ENCODE assay signal across 19 cellular contexts in the genomic region with DNA sequence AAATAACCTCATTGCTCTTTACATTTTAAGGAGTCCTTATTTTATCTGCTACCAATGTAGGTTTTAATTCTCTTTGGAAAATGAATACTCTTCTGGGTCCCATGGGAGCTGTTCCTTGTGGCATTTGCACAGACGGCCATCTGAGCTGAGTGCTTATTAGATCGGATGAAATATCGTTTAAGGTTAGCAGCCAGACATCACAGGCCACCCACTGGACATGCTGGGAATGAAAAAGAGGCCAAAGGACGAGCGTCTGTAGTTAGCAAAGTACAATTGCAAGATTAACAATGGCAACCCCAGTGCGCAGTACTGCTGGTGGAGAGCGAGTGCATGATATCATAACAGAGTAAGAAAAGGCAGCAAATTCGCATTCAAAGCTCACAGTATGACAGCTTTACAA. TPM values are rescaled to one million over a fixed set of nuclear protein-coding genes. Genes with fewer than 3 reads are reported as not detected.
A peak's percentile ranks its signal among the peaks of the same experiment; 100 is the strongest.
DNase-seq lines count a peak whose midpoint lies in the region; ATAC-seq and TF ChIP-seq lines count a peak whose summit lies in the region.
"Had no signal": no experiment of that assay in that cellular context is flagged by ENCODE, and none has a peak within 500 bp of the region (broad histone marks: within the 10 kb centered on the region; RNA-seq: fewer than 3 reads in every experiment).

No MANE protein-coding gene starts in this region.

- intact Hi-C loops in PC-3 (cut with micrococcal nuclease), result no loop called here

- no peak overlapping the region for H3K4me2 ChIP-seq in PC-3 (ENCODE audit: low read length)

- H3K79me2 ChIP-seq in PC-3 (ENCODE audit: low read length), result no peaks in the 10 kb centered on the region

- H4K20me1 ChIP-seq in PC-3 (ENCODE audit: low read length), result no peaks in the 10 kb centered on the region

- peaks cover 4% of the 10 kb centered on the region for H3K4me1 ChIP-seq in PC-3 (ENCODE audit: insufficient read depth, low read length)

- DNase-seq in NCI-H2081 (lab: John Stamatoyannopoulos, UW) (peak; percentile 31 to 43), NCI-H2081 treated with DMSO at 0.1 percent for 48 hours (lab: John Stamatoyannopoulos, UW) (no peak), PC-3 (no peak), chondrocyte (ENCODE audit: low spot score) (no peak), kidney glomerular epithelial cell (lab: John Stamatoyannopoulos, UW) (no peak)
- DNase-seq in activated CD8-positive, alpha-beta memory T cell treated with anti-CD3 and anti-CD28 coated beads for 24 hours, result no peak
- DNase-seq: CD4-positive, alpha-beta memory T cell; DMS153; KG1; NCI-H1436; NCI-H1930; NCI-H510A; OCI-M1; SW 1271; T-helper 2 cell had no signal

- no peaks in the 10 kb centered on the region for H3K27me3 ChIP-seq in PC-3 (ENCODE audit: low read length)

- ATAC-seq in PC-3 (no peak), GM19328 (IDR thresholded peaks at IDR 0.05; ENCODE audit: unreplicated experiment) (no peak)
- ATAC-seq: HepG2 had no signal

- no peak overlapping the region for H3K9ac ChIP-seq in PC-3 (ENCODE audit: low read length)

- H3K9me3 ChIP-seq in PC-3 (ENCODE audit: low read length), result no peaks in the 10 kb centered on the region

- no peaks in the 10 kb centered on the region for H3K36me3 Mint-ChIP-seq in chondrocyte (ENCODE audit: low read depth)
- H3K36me3 Mint-ChIP-seq: CD4-positive, alpha-beta memory T cell had no signal

- no peak overlapping the region for H3K4me3 ChIP-seq in PC-3 (ENCODE audit: low read length)

- H3F3A ChIP-seq in PC-3 (ENCODE audit: low read length, unreplicated experiment), result no peaks in the 10 kb centered on the region

- H3K27ac ChIP-seq in C4-2B (no peak overlapping the region), PC-3 (ENCODE audit: low read length) (no peak overlapping the region)
- H3K27ac ChIP-seq: RWPE1 had no signal

- no peak overlapping the region for H3K27ac Mint-ChIP-seq in chondrocyte (ENCODE audit: unreplicated experiment)
- H3K27ac Mint-ChIP-seq: CD4-positive, alpha-beta memory T cell had no signal

- no peaks in the 10 kb centered on the region for H3K4me1 Mint-ChIP-seq in chondrocyte (ENCODE audit: low read depth)
- H3K4me1 Mint-ChIP-seq: CD4-positive, alpha-beta memory T cell had no signal

- TF ChIP-seq CTCF in C4-2B (conservative IDR thresholded peaks at IDR 0.05) (peak; percentile 16; the same call in 1 of the 2 replicates), PC-3 (conservative IDR thresholded peaks at IDR 0.05; ENCODE audit: low read depth, low read length) (0 out of 2 replicates have a peak, but pooled peaks have one; percentile 14), chondrocyte (IDR thresholded peaks at IDR 0.05) (peak; percentile 28)

- no peak overlapping the region for H3K4me3 Mint-ChIP-seq in chondrocyte (ENCODE audit: unreplicated experiment)
- H3K4me3 Mint-ChIP-seq: CD4-positive, alpha-beta memory T cell had no signal

- peaks cover 3% of the 10 kb centered on the region for H3K27me3 Mint-ChIP-seq in chondrocyte (ENCODE audit: low read depth)

- no peak overlapping the region for H2AFZ ChIP-seq in PC-3 (ENCODE audit: low read length)

- POLR2A ChIA-PET in PC-3 (lab: Charles Lee; ENCODE audit: unreplicated experiment), result no interaction called here

- no peaks in the 10 kb centered on the region for H3K9me3 Mint-ChIP-seq in chondrocyte (ENCODE audit: low read depth)

- no TSS peak for BruUV-seq in PC-3 (replicated peaks; lab: Mats Ljungman, UMichigan)

- no peaks in the 10 kb centered on the region for H3K9me2 ChIP-seq in PC-3 (replicated peaks; ENCODE audit: low read length)

- CTCF ChIA-PET in PC-3 (lab: Charles Lee), result interaction anchor here (0.7 kb wide), 1 partner anchor 85 kb away, joined by 3 read pairs; no protein-coding TSS in a partner anchor

- no peaks in the 10 kb centered on the region for H3K36me3 ChIP-seq in PC-3 (ENCODE audit: low read depth, low read length)

RNA-seq across cellular contexts. Expression of a gene that starts 28.4 kb away (rescaled TPM):
- total RNA-seq in PC-3 (2014; rRNA removed), result 5.2 and 6.0 TPM in 2 replicates
- total RNA-seq in chondrocyte, result 5.1 to 10.2 TPM (median 8.2 TPM) in 3 replicates
- total RNA-seq: CD4-positive, alpha-beta memory T cell had no signal

Comparison
In these comparisons a context has a peak if more than half of its experiments do, and no peak if none do; other contexts are left out.
1. DNase-seq: peak in NCI-H2081 (2 of 2); none in NCI-H2081 treated with DMSO at 0.1 percent for 48 hours (single experiment), PC-3 (single experiment), chondrocyte (single experiment), kidney glomerular epithelial cell (single experiment) and activated CD8-positive, alpha-beta memory T cell treated with anti-CD3 and anti-CD28 coated beads for 24 hours (single experiment).
2. Peak in every context shown above with its lines, with median percentiles within 50 percentile points of each other: CTCF ChIP-seq.